ENCODE assay signal across 11 cellular contexts in genomic region chr19:41018736-41019290, GRCh38. TPM values are rescaled to one million over a fixed set of nuclear protein-coding genes. Genes with fewer than 3 reads are reported as not detected.
"Had no signal": no experiment of that assay in that cellular context is flagged by ENCODE, and none has a peak within 500 bp of the region (broad histone marks: within the 10 kb centered on the region; RNA-seq: fewer than 3 reads in every experiment).

No MANE protein-coding gene starts in this region.

- H3K27ac ChIP-seq: GM23248, HL-60 had no signal

- H3K9me3 ChIP-seq: HAP-1 had no signal

- H3K9me3 Mint-ChIP-seq: HFFc6 had no signal

- H3K27ac Mint-ChIP-seq: HFFc6 had no signal

- ATAC-seq: HCT116, K562 had no signal

- H3K4me3 ChIP-seq: GM23248, HAP-1, K562 had no signal

- H3K4me3 Mint-ChIP-seq: HFFc6 had no signal

- DNase-seq: GM23248, GOT3, H7, HFFc6, IMR-90 had no signal

- H3K9ac ChIP-seq: GM23248 had no signal

- H3K4me1 ChIP-seq: HAP-1 had no signal

- FAIRE-seq: HTR-8/SVneo, K562 had no signal

- H3K36me3 ChIP-seq: HAP-1 had no signal

RNA-seq across cellular contexts. Expression of gene CYP2B6, which starts 27.7 kb away (rescaled TPM):
- total RNA-seq: GM23248, H4, HFFc6, IMR-90 had no signal
- polyA plus RNA-seq: GM23248, IMR-90, K562 had no signal
